In genomic region chr5:141343242-141343952, GRCh38 we compare ENCODE assay signal across 9 cellular contexts. TPM values are rescaled to one million over a fixed set of nuclear protein-coding genes. Genes with fewer than 3 reads are reported as not detected.
A peak's percentile ranks its signal among the peaks of the same experiment; 100 is the strongest.
DNase-seq lines count a peak whose midpoint lies in the region; ATAC-seq and TF ChIP-seq lines count a peak whose summit lies in the region.
"Had no signal": no experiment of that assay in that cellular context is flagged by ENCODE, and none has a peak within 500 bp of the region (broad histone marks: within the 10 kb centered on the region; RNA-seq: fewer than 3 reads in every experiment).

PCDHGA3 (plus strand) TSS chr5:141343829; CDS start chr5:141344034, 205 bp downstream.

- H3K4me1 ChIP-seq in RWPE2 (ENCODE audit: insufficient read depth, poor library complexity, severe bottlenecking) (no peaks in the 10 kb centered on the region), gastrocnemius medialis (no peaks in the 10 kb centered on the region)
- H3K4me1 ChIP-seq: spleen had no signal

- H3K27ac ChIP-seq in RWPE2 (ENCODE audit: poor library complexity, severe bottlenecking) (no peak within 1 kb of the TSS), gastrocnemius medialis (peak within 1 kb of the TSS; percentile 56 to 73 (median 63))
- H3K27ac ChIP-seq: spleen had no signal

- H3K4me3 ChIP-seq in RWPE2 (ENCODE audit: severe bottlenecking) (peak within 1 kb of the TSS; percentile 5), fibroblast of the aortic adventitia (ENCODE audit: low read depth, low read length) (peak within 1 kb of the TSS; percentile 57), gastrocnemius medialis (peak within 1 kb of the TSS; percentile 34 to 57 (median 44))

- TF ChIP-seq CTCF in RWPE2 (IDR thresholded peaks at IDR 0.05; ENCODE audit: poor library complexity, severe bottlenecking) (peak; percentile 49), fibroblast of the aortic adventitia (IDR thresholded peaks at IDR 0.05; ENCODE audit: insufficient read depth, low read length) (peak; percentile 56), gastrocnemius medialis (IDR thresholded peaks at IDR 0.05 in 4 of 5, conservative IDR thresholded peaks at IDR 0.05 in 1 of 5) (peak in 4 of 5 experiments; percentile 29 to 46 (median 44))

- H3K27me3 ChIP-seq in RWPE2 (ENCODE audit: insufficient read depth, poor library complexity, severe bottlenecking) (peaks cover 80% of the 10 kb centered on the region), gastrocnemius medialis (peaks cover 4 to 13% (median 8%) of the 10 kb centered on the region in 3 donors)

- ATAC-seq in RWPE2 (ENCODE audit: low read depth) = no peak
- ATAC-seq in gastrocnemius medialis = peak; percentile 12 to 76
- no peak for ATAC-seq in HG03159 (IDR thresholded peaks at IDR 0.05; ENCODE audit: unreplicated experiment)
- no peak for ATAC-seq in GM18870 (IDR thresholded peaks at IDR 0.05; ENCODE audit: unreplicated experiment)
- ATAC-seq in HG02970 (IDR thresholded peaks at IDR 0.05; ENCODE audit: low FRiP score, unreplicated experiment) = no peak

- intact Hi-C loops in gastrocnemius medialis (cut with DNase I; ENCODE audit: low total_unique reads) = no loop called here

- no peak for TF ChIP-seq POLR2A in gastrocnemius medialis (IDR thresholded peaks at IDR 0.05)

- DNase-seq in DMS 273 (lab: John Stamatoyannopoulos, UW; ENCODE audit: unreplicated experiment) = peak; percentile 9
- no peak for DNase-seq in DMS 273 treated with DMSO at 0.1 percent for 48 hours (lab: John Stamatoyannopoulos, UW)
- no peak for DNase-seq in RWPE2 (ENCODE audit: low spot score)
- peak; percentile 72 for DNase-seq in fibroblast of the aortic adventitia (ENCODE audit: low read depth)
- no peak for DNase-seq in gastrocnemius medialis
- DNase-seq: spleen had no signal

- H3K36me3 ChIP-seq in RWPE2 (ENCODE audit: low read depth) = no peaks in the 10 kb centered on the region
- no peaks in the 10 kb centered on the region for H3K36me3 ChIP-seq in gastrocnemius medialis
- H3K36me3 ChIP-seq: spleen had no signal

- in situ Hi-C loops in gastrocnemius medialis (cut with MboI; ENCODE audit: low sequenced_read_pairs in 4 of 4) = loop anchor here in 1 of 4 donors (10.0 kb wide), 1 partner anchor 221 kb away; no protein-coding TSS in a partner anchor

- peaks cover 7% of the 10 kb centered on the region for H3K9me3 ChIP-seq in RWPE2 (ENCODE audit: severe bottlenecking)
- H3K9me3 ChIP-seq in gastrocnemius medialis = peaks cover 0 to 25% (median 0%) of the 10 kb centered on the region in 3 donors

RNA-seq across cellular contexts. Expression of gene PCDHGA3, which starts in this region (rescaled TPM):
- total RNA-seq in fibroblast of the aortic adventitia (ENCODE audit: low replicate concordance) (1.1 and 4.4 TPM in 2 replicates), gastrocnemius medialis (1 to 10 TPM; 1.5 to 2.8 (median 2.0) TPM)

Comparison
In these comparisons a context has a peak if more than half of its experiments do, and no peak if none do; other contexts are left out.
1. DNase-seq: peak in DMS 273 (single experiment) and fibroblast of the aortic adventitia (single experiment); none in DMS 273 treated with DMSO at 0.1 percent for 48 hours (single experiment), RWPE2 (single experiment) and gastrocnemius medialis (0 of 2).
2. ATAC-seq: peak in gastrocnemius medialis (2 of 2); none in RWPE2 (single experiment), HG03159 (single experiment), GM18870 (single experiment) and HG02970 (single experiment).
3. H3K4me3 ChIP-seq: peak in every context shown above with its lines; median percentile 57 in fibroblast of the aortic adventitia; 44 in gastrocnemius medialis; 5 in RWPE2.
4. Peak in every context shown above with its lines, with median percentiles within 50 percentile points of each other: CTCF ChIP-seq.